27 cellular contexts compared by ENCODE assay signal in genomic region chr5:127589309-127590036, GRCh38. TPM values are rescaled to one million over a fixed set of nuclear protein-coding genes. Genes with fewer than 3 reads are reported as not detected.
"Had no signal": no experiment of that assay in that cellular context is flagged by ENCODE, and none has a peak within 500 bp of the region (broad histone marks: within the 10 kb centered on the region; RNA-seq: fewer than 3 reads in every experiment).

No MANE protein-coding gene starts in this region.

- ATAC-seq: activated T-helper 17 cell treated with anti-CD3 and anti-CD28 coated beads, Interleukin-2, amount 50 U/mL, for 72 hours; body of pancreas; psoas muscle; right cardiac atrium; stimulated activated naive CD8-positive, alpha-beta T cell treated with anti-CD3 and anti-CD28 coated beads, Interleukin-15, amount 100 ng/mL, for 72 hours had no signal

- DNase-seq: activated B cell treated with CpG ODN at 0.5 μM for 24 hours; activated CD4-positive, alpha-beta memory T cell treated with anti-CD3 and anti-CD28 coated beads, Interleukin-2, amount 10 ng/mL, durations not matched to agents 7 days and 5 days; activated CD4-positive, alpha-beta T cell treated with anti-CD3 and anti-CD28 coated beads for 48 hours; activated CD8-positive, alpha-beta memory T cell treated with anti-CD3 and anti-CD28 coated beads, Interleukin-2, amount 10 ng/mL, durations not matched to agents 7 days and 5 days; activated naive CD4-positive, alpha-beta T cell; activated naive CD8-positive, alpha-beta T cell treated with anti-CD3 and anti-CD28 coated beads for 36 hours; amniotic stem cell; body of pancreas; dermis blood vessel endothelial cell; effector memory CD4-positive, alpha-beta T cell; foreskin fibroblast; kidney; left lung; midbrain; ovary; psoas muscle; stimulated activated naive CD8-positive, alpha-beta T cell treated with anti-CD3 and anti-CD28 coated beads, Interleukin-15, amount 100 ng/mL, for 72 hours; testis; upper lobe of right lung had no signal

- H3K9me3 ChIP-seq: body of pancreas, left lung, ovary, psoas muscle, testis, upper lobe of right lung had no signal

- H3K36me3 ChIP-seq: left lung, ovary, upper lobe of right lung had no signal

- H3K27me3 ChIP-seq: body of pancreas, hepatocyte, left lung, ovary, testis, upper lobe of right lung had no signal

- H3K4me3 ChIP-seq: body of pancreas, hepatocyte, left lung, ovary, psoas muscle, skin epidermis, testis, upper lobe of right lung had no signal

- H3K4me1 ChIP-seq: body of pancreas, left lung, psoas muscle, testis, upper lobe of right lung had no signal

- H3K27ac ChIP-seq: body of pancreas, hepatocyte, left lung, ovary, psoas muscle, skin epidermis, testis, upper lobe of right lung had no signal

- FAIRE-seq: kidney had no signal

RNA-seq across cellular contexts. Expression of gene CTXN3, which starts 59.4 kb away (rescaled TPM):
- total RNA-seq: activated B cell treated with CpG ODN at 0.5 μM for 24 hours; activated CD4-positive, alpha-beta memory T cell treated with anti-CD3 and anti-CD28 coated beads, Interleukin-2, amount 10 ng/mL, durations not matched to agents 7 days and 5 days; activated CD8-positive, alpha-beta memory T cell treated with anti-CD3 and anti-CD28 coated beads, Interleukin-2, amount 10 ng/mL, durations not matched to agents 7 days and 5 days; activated naive CD8-positive, alpha-beta T cell treated with anti-CD3 and anti-CD28 coated beads for 36 hours; activated T-helper 17 cell treated with anti-CD3 and anti-CD28 coated beads, Interleukin-2, amount 50 U/mL, for 72 hours; body of pancreas; cardiac septum; dermis blood vessel endothelial cell; glomerular endothelial cell; hepatocyte; left lung; lung microvascular endothelial cell; myocyte; ovary; right cardiac atrium; upper lobe of right lung had no signal
- polyA plus RNA-seq: hepatocyte, ovary, right cardiac atrium had no signal
